In the genomic region with DNA sequence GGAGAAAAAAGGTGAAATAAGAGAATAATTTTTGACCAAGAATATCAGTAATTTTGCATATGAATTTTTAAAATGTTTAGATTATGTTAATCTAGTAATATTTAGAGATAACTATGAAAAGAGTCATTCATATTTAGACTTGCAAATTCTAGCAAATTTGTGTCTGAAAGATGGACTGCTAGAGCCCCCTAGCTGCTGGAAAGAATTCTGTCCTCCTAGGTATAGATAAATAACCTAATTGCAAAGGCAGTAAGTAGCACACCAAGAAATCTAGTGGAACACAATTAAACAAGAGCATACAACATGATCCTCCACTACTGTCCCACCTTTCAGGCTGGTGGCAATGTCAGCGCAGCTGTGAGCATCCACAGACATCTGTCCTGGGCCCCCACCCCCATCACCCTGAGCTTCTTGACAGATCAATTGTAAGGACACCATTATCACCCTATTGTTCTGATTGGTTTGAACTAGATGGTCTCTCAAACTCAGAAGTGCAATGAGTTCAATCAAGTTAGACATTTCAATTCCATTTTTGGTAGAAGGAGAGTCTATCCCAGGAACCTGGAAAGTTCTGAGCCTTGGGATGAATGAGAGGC, we compare ENCODE assay signal across 8 cellular contexts. TPM values are rescaled to one million over a fixed set of nuclear protein-coding genes. Genes with fewer than 3 reads are reported as not detected.
DNase-seq lines count a peak whose midpoint lies in the region; ATAC-seq and TF ChIP-seq lines count a peak whose summit lies in the region.

No MANE protein-coding gene starts in this region.

- DNase-seq in GM10266 (ENCODE audit: extremely low spot score) (no peak), SKM-1 treated with dmso at 0.1 percent for 144 hours (lab: John Stamatoyannopoulos, UW; ENCODE audit: unreplicated experiment) (peak; percentile 43), fibroblast of villous mesenchyme (ENCODE audit: low read depth) (peak; percentile 75), renal cortical epithelial cell (ENCODE audit: low read depth) (peak; percentile 66), mesenteric fat pad (ENCODE audit: low spot score) (no peak), lower leg skin (ENCODE audit: low spot score in 2 of 2) (no peak)
- peak; percentile 73 for DNase-seq in Jurkat, Clone E6-1 (ENCODE audit: low read depth, low spot score)

- no peak for ATAC-seq in HG03108 (IDR thresholded peaks at IDR 0.05; ENCODE audit: unreplicated experiment)

- H3K4me3 ChIP-seq in Jurkat, Clone E6-1 (ENCODE audit: low read length): no peak overlapping the region
- H3K4me3 ChIP-seq in fibroblast of villous mesenchyme (ENCODE audit: low read depth, low read length): no peak overlapping the region
- no peak overlapping the region for H3K4me3 ChIP-seq in lower leg skin (ENCODE audit: low read depth, poor library complexity, severe bottlenecking)

- intact Hi-C loops in lower leg skin (cut with DNase I; ENCODE audit: low total_unique reads): loop anchor here (5.0 kb wide), 1 partner anchor 491 kb away; no protein-coding TSS in a partner anchor

- WGBS in lower leg skin, 2 donors: 11 to 57% methylated on average over 1 of the region's 1 CpG

- TF ChIP-seq CTCF in GM10266 (IDR thresholded peaks at IDR 0.05; ENCODE audit: control insufficient read depth, insufficient read depth, low read depth, missing control alignments): peak; percentile 59
- TF ChIP-seq CTCF in fibroblast of villous mesenchyme (IDR thresholded peaks at IDR 0.05; ENCODE audit: insufficient read depth, low read depth, low read length): peak; percentile 84
- TF ChIP-seq CTCF in lower leg skin (IDR thresholded peaks at IDR 0.05): no peak

- TF ChIP-seq POLR2A in lower leg skin (IDR thresholded peaks at IDR 0.05): no peak

RNA-seq across cellular contexts. Expression of gene GFRA1, which starts 15.0 kb away (rescaled TPM):
- polyA plus RNA-seq in Jurkat, Clone E6-1 (2012; ENCODE audit: insufficient read depth, insufficient read length): 6.1 TPM
- total RNA-seq in fibroblast of villous mesenchyme (9.3 and 59.6 TPM in 2 replicates), renal cortical epithelial cell (112 and 135 TPM in 2 replicates), mesenteric fat pad (18.3 TPM), lower leg skin (10 to 100 TPM in 2 of 4 donors, 1 to 10 TPM in 2; 6.2 to 44.5 (median 13.4) TPM)

RNA-seq across cellular contexts. Expression of gene CCDC172, which starts 36.2 kb away (rescaled TPM):
- polyA plus RNA-seq in Jurkat, Clone E6-1 (2012; ENCODE audit: insufficient read depth, insufficient read length): not detected
- total RNA-seq in fibroblast of villous mesenchyme (not detected in 2 replicates), renal cortical epithelial cell (not detected in 2 replicates), mesenteric fat pad (not detected), lower leg skin (not detected)

Comparison
In these comparisons a context has a peak if more than half of its experiments do, and no peak if none do; other contexts are left out.
1. DNase-seq: peak in Jurkat, Clone E6-1 (single experiment), SKM-1 treated with dmso at 0.1 percent for 144 hours (single experiment), fibroblast of villous mesenchyme (single experiment) and renal cortical epithelial cell (single experiment); none in GM10266 (single experiment), mesenteric fat pad (single experiment) and lower leg skin (0 of 2).
2. CTCF ChIP-seq: peak in GM10266 (single experiment) and fibroblast of villous mesenchyme (single experiment); none in lower leg skin (0 of 3).